ENCODE assay signal across 39 cellular contexts in genomic region chr1:155032886-155033285, GRCh38. TPM values are rescaled to one million over a fixed set of nuclear protein-coding genes. Genes with fewer than 3 reads are reported as not detected.
"Had no signal": no experiment of that assay in that cellular context is flagged by ENCODE, and none has a peak within 500 bp of the region (broad histone marks: within the 10 kb centered on the region; RNA-seq: fewer than 3 reads in every experiment).

No MANE protein-coding gene starts in this region.

- H3K36me3 ChIP-seq: adrenal gland, brain microvascular endothelial cell, breast epithelium had no signal

- H3K4me3 ChIP-seq: adrenal gland, body of pancreas, breast epithelium had no signal

- H3K27me3 ChIP-seq: adrenal gland, body of pancreas, brain microvascular endothelial cell, breast epithelium had no signal

- H3K9me3 ChIP-seq: adrenal gland, body of pancreas, breast epithelium had no signal

- H3K4me3 Mint-ChIP-seq: activated B cell treated with CpG ODN at 0.5 μM for 24 hours; activated CD4-positive, alpha-beta memory T cell treated with anti-CD3 and anti-CD28 coated beads for 36 hours; activated CD4-positive, alpha-beta T cell treated with anti-CD3 and anti-CD28 coated beads, Interleukin-2, amount 10 ng/mL, durations not matched to agents 24 days and 14 days; activated CD8-positive, alpha-beta T cell treated with anti-CD3 and anti-CD28 coated beads for 36 hours; activated naive CD4-positive, alpha-beta T cell treated with anti-CD3 and anti-CD28 coated beads for 36 hours; activated naive CD8-positive, alpha-beta T cell treated with anti-CD3 and anti-CD28 coated beads for 36 hours; activated T-cell treated with anti-CD3 and anti-CD28 coated beads, Interleukin-2, amount 50 U/mL, for 4 hours; activated T-cell treated with anti-CD3 and anti-CD28 coated beads, Interleukin-2, amount 50 U/mL, for 72 hours; activated T-helper 1 cell treated with anti-CD3 and anti-CD28 coated beads, Interleukin-12 subunit alpha, Interleukin-12 subunit beta, Interleukin-2, Interleukin-4 antibody, amounts not matched to agents 30 ng/mL and 10 ng/mL and 1 ng/mL, durations not matched to agents 14 hours and 24 hours and 36 hours; activated T-helper 17 cell treated with anti-CD3 and anti-CD28 coated beads, Interleukin-2, amount 50 U/mL, for 72 hours; T-helper 1 cell treated with Interleukin-12 subunit alpha and Interleukin-12 subunit beta and Interleukin-4 antibody, amounts not matched to agents 30 μg/mL and 1 μg/mL, for 36 hours; T-helper 2 cell treated with Interferon-gamma antibody and Interleukin-4, amounts not matched to agents 5 μg/mL and 100 μg/mL, for 36 hours had no signal

- H3K4me1 Mint-ChIP-seq: activated B cell treated with CpG ODN at 0.5 μM for 24 hours; activated CD4-positive, alpha-beta T cell treated with anti-CD3 and anti-CD28 coated beads, Interleukin-2, amount 10 ng/mL, durations not matched to agents 24 days and 14 days; activated naive CD8-positive, alpha-beta T cell treated with anti-CD3 and anti-CD28 coated beads for 36 hours; activated T-helper 17 cell treated with anti-CD3 and anti-CD28 coated beads, Interleukin-2, amount 50 U/mL, for 72 hours had no signal

- ATAC-seq: activated CD8-positive, alpha-beta T cell treated with anti-CD3 and anti-CD28 coated beads for 36 hours; activated naive CD4-positive, alpha-beta T cell treated with anti-CD3 and anti-CD28 coated beads, Interleukin-2, amount 50 U/mL, for 72 hours; activated T-cell treated with anti-CD3 and anti-CD28 coated beads, Interleukin-2, amount 50 U/mL, for 4 hours; activated T-cell treated with anti-CD3 and anti-CD28 coated beads, Interleukin-2, amount 50 U/mL, for 72 hours; activated T-helper 17 cell treated with anti-CD3 and anti-CD28 coated beads, Interleukin-2, amount 50 U/mL, for 72 hours; body of pancreas had no signal

- H3K27me3 Mint-ChIP-seq: activated CD4-positive, alpha-beta memory T cell treated with anti-CD3 and anti-CD28 coated beads for 36 hours; activated naive CD8-positive, alpha-beta T cell treated with anti-CD3 and anti-CD28 coated beads for 36 hours; activated T-helper 17 cell treated with anti-CD3 and anti-CD28 coated beads, Interleukin-2, amount 50 U/mL, for 72 hours had no signal

- FAIRE-seq: astrocyte, TTC549 had no signal

- H3K9me3 Mint-ChIP-seq: activated B cell treated with CpG ODN at 0.5 μM for 24 hours; activated CD4-positive, alpha-beta memory T cell treated with anti-CD3 and anti-CD28 coated beads for 36 hours; activated CD4-positive, alpha-beta T cell treated with anti-CD3 and anti-CD28 coated beads, Interleukin-2, amount 10 ng/mL, durations not matched to agents 24 days and 14 days; activated CD8-positive, alpha-beta T cell treated with anti-CD3 and anti-CD28 coated beads for 36 hours; activated naive CD4-positive, alpha-beta T cell treated with anti-CD3 and anti-CD28 coated beads for 36 hours; activated naive CD4-positive, alpha-beta T cell treated with anti-CD3 and anti-CD28 coated beads, Interleukin-2, amount 50 U/mL, for 72 hours; activated naive CD8-positive, alpha-beta T cell treated with anti-CD3 and anti-CD28 coated beads for 36 hours; activated T-cell treated with anti-CD3 and anti-CD28 coated beads, Interleukin-2, amount 50 U/mL, for 4 hours; activated T-cell treated with anti-CD3 and anti-CD28 coated beads, Interleukin-2, amount 50 U/mL, for 72 hours; activated T-helper 1 cell treated with anti-CD3 and anti-CD28 coated beads, Interleukin-12 subunit alpha, Interleukin-12 subunit beta, Interleukin-2, Interleukin-4 antibody, amounts not matched to agents 30 ng/mL and 10 ng/mL and 1 ng/mL, durations not matched to agents 14 hours and 24 hours and 36 hours; activated T-helper 17 cell treated with anti-CD3 and anti-CD28 coated beads, Interleukin-2, amount 50 U/mL, for 72 hours; T-helper 1 cell treated with Interleukin-12 subunit alpha and Interleukin-12 subunit beta and Interleukin-4 antibody, amounts not matched to agents 30 μg/mL and 1 μg/mL, for 36 hours; T-helper 2 cell treated with Interferon-gamma antibody and Interleukin-4, amounts not matched to agents 5 μg/mL and 100 μg/mL, for 36 hours had no signal

- H3K27ac ChIP-seq: adrenal gland, body of pancreas, brain microvascular endothelial cell, breast epithelium, VCaP had no signal

- H3K27ac Mint-ChIP-seq: activated B cell treated with CpG ODN at 0.5 μM for 24 hours; activated CD4-positive, alpha-beta memory T cell treated with anti-CD3 and anti-CD28 coated beads for 36 hours; activated CD4-positive, alpha-beta T cell treated with anti-CD3 and anti-CD28 coated beads, Interleukin-2, amount 10 ng/mL, durations not matched to agents 24 days and 14 days; activated CD8-positive, alpha-beta T cell treated with anti-CD3 and anti-CD28 coated beads for 36 hours; activated naive CD4-positive, alpha-beta T cell treated with anti-CD3 and anti-CD28 coated beads for 36 hours; activated naive CD4-positive, alpha-beta T cell treated with anti-CD3 and anti-CD28 coated beads, Interleukin-2, amount 50 U/mL, for 72 hours; activated naive CD8-positive, alpha-beta T cell treated with anti-CD3 and anti-CD28 coated beads for 36 hours; activated T-cell treated with anti-CD3 and anti-CD28 coated beads, Interleukin-2, amount 50 U/mL, for 72 hours; activated T-helper 1 cell treated with anti-CD3 and anti-CD28 coated beads, Interleukin-12 subunit alpha, Interleukin-12 subunit beta, Interleukin-2, Interleukin-4 antibody, amounts not matched to agents 30 ng/mL and 10 ng/mL and 1 ng/mL, durations not matched to agents 14 hours and 24 hours and 36 hours; activated T-helper 17 cell treated with anti-CD3 and anti-CD28 coated beads, Interleukin-2, amount 50 U/mL, for 72 hours; T-helper 1 cell treated with Interleukin-12 subunit alpha and Interleukin-12 subunit beta and Interleukin-4 antibody, amounts not matched to agents 30 μg/mL and 1 μg/mL, for 36 hours; T-helper 2 cell treated with Interferon-gamma antibody and Interleukin-4, amounts not matched to agents 5 μg/mL and 100 μg/mL, for 36 hours had no signal

- DNase-seq: activated B cell treated with CpG ODN at 0.5 μM for 24 hours; activated CD4-positive, alpha-beta memory T cell treated with anti-CD3 and anti-CD28 coated beads for 36 hours; activated CD4-positive, alpha-beta T cell treated with anti-CD3 and anti-CD28 coated beads for 4 hours; activated CD4-positive, alpha-beta T cell treated with anti-CD3 and anti-CD28 coated beads, Interleukin-2, amount 10 ng/mL, durations not matched to agents 24 days and 14 days; activated CD4-positive, alpha-beta T cell treated with anti-CD3 and anti-CD28 coated beads, Interleukin-2, amount 50 U/mL, for 1 hour; activated CD4-positive, alpha-beta T cell treated with anti-CD3 and anti-CD28 coated beads, Interleukin-2, amount 50 U/mL, for 4 hours; activated CD4-positive, CD25-positive, alpha-beta regulatory T cell treated with anti-CD3 and anti-CD28 coated beads, Interleukin-2, amount 50 U/mL, for 72 hours; activated CD8-positive, alpha-beta memory T cell treated with anti-CD3 and anti-CD28 coated beads, Interleukin-2, amount 50 U/mL, for 4 hours; activated CD8-positive, alpha-beta T cell treated with anti-CD3 and anti-CD28 coated beads for 36 hours; activated effector memory CD4-positive, alpha-beta T cell treated with anti-CD3 and anti-CD28 coated beads, Interleukin-2, amount 50 U/mL, for 16 hours; activated gamma-delta T cell treated with Interleukin-2 at 50 U/mL for 16 hours; activated naive CD4-positive, alpha-beta T cell; activated naive CD4-positive, alpha-beta T cell treated with anti-CD3 and anti-CD28 coated beads for 36 hours; activated naive CD4-positive, alpha-beta T cell treated with anti-CD3 and anti-CD28 coated beads, Interleukin-2, amount 50 U/mL, for 16 hours; activated naive CD8-positive, alpha-beta T cell treated with anti-CD3 and anti-CD28 coated beads for 36 hours; activated T-cell treated with anti-CD3 and anti-CD28 coated beads for 4 hours; activated T-cell treated with anti-CD3 and anti-CD28 coated beads, Interleukin-2, amount 50 U/mL, for 1 hour; activated T-cell treated with anti-CD3 and anti-CD28 coated beads, Interleukin-2, amount 50 U/mL, for 4 hours; activated T-cell treated with anti-CD3 and anti-CD28 coated beads, Interleukin-2, amount 50 U/mL, for 72 hours; adrenal gland; amniotic stem cell; aorta; body of pancreas; brain microvascular endothelial cell; central memory CD4-positive, alpha-beta T cell; T-helper 1 cell; T-helper 2 cell; T-helper 9 cell had no signal

- H3K36me3 Mint-ChIP-seq: activated CD4-positive, alpha-beta memory T cell treated with anti-CD3 and anti-CD28 coated beads for 36 hours; activated naive CD4-positive, alpha-beta T cell treated with anti-CD3 and anti-CD28 coated beads, Interleukin-2, amount 50 U/mL, for 72 hours; activated naive CD8-positive, alpha-beta T cell treated with anti-CD3 and anti-CD28 coated beads for 36 hours had no signal

- H3K4me1 ChIP-seq: adrenal gland, body of pancreas, breast epithelium had no signal

RNA-seq across cellular contexts. Expression of gene DCST1, which starts 0.7 kb away (rescaled TPM):
- total RNA-seq: activated B cell treated with CpG ODN at 0.5 μM for 24 hours; activated CD4-positive, alpha-beta T cell treated with anti-CD3 and anti-CD28 coated beads, Interleukin-2, amount 10 ng/mL, durations not matched to agents 24 days and 14 days; activated CD8-positive, alpha-beta memory T cell treated with anti-CD3 and anti-CD28 coated beads for 36 hours; activated CD8-positive, alpha-beta T cell treated with anti-CD3 and anti-CD28 coated beads for 36 hours; activated naive CD4-positive, alpha-beta T cell treated with anti-CD3 and anti-CD28 coated beads for 36 hours; activated naive CD8-positive, alpha-beta T cell treated with anti-CD3 and anti-CD28 coated beads for 36 hours; activated T-cell treated with anti-CD3 and anti-CD28 coated beads, Interleukin-2, amount 50 U/mL, for 4 hours; activated T-helper 1 cell treated with anti-CD3 and anti-CD28 coated beads, Interleukin-12 subunit alpha, Interleukin-12 subunit beta, Interleukin-2, Interleukin-4 antibody, amounts not matched to agents 30 ng/mL and 10 ng/mL and 1 ng/mL, durations not matched to agents 14 hours and 24 hours and 36 hours; activated T-helper 17 cell treated with anti-CD3 and anti-CD28 coated beads, Interleukin-2, amount 50 U/mL, for 72 hours; adrenal gland; astrocyte; body of pancreas; cardiac septum had no signal
- polyA plus RNA-seq: adrenal gland, aorta had no signal
